8 cellular contexts compared by ENCODE assay signal in the genomic region with DNA sequence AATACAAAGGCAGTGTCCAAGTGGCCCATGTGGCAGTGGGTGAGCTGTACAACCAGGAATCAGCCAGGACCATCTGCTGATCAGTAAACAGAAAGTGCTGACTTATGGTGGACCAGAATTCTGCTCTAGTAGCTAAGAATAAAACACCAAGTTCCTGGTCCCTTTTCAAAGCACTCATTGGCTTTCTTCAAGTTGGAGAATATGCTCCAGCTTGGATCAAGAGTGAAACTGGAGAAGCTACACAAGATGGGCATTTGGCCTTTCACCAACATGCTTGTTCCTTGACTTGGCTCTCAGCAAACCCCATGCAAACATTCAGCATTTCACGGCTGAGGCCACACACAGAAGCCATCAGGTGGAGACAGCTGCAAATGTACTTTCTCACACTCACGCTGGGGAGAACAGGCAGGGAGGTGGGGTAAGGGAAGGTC. TPM values are rescaled to one million over a fixed set of nuclear protein-coding genes. Genes with fewer than 3 reads are reported as not detected.
A peak's percentile ranks its signal among the peaks of the same experiment; 100 is the strongest.
DNase-seq lines count a peak whose midpoint lies in the region; ATAC-seq and TF ChIP-seq lines count a peak whose summit lies in the region.

No MANE protein-coding gene starts in this region.

- intact Hi-C loops in ascending aorta (cut with DNase I): no loop called here

- H3K4me3 Mint-ChIP-seq in type B pancreatic cell: no peak overlapping the region

- H3K9me3 ChIP-seq in ascending aorta: no peaks in the 10 kb centered on the region

- H3K27me3 Mint-ChIP-seq in type B pancreatic cell: no peaks in the 10 kb centered on the region

- no peak for TF ChIP-seq CTCF in ascending aorta (IDR thresholded peaks at IDR 0.05)
- no peak for TF ChIP-seq CTCF in type B pancreatic cell (conservative IDR thresholded peaks at IDR 0.05)

- peaks cover 12% of the 10 kb centered on the region for H3K4me1 Mint-ChIP-seq in type B pancreatic cell (ENCODE audit: unreplicated experiment)

- ATAC-seq in GM18498 (IDR thresholded peaks at IDR 0.05; ENCODE audit: unreplicated experiment): peak; percentile 85

- no peaks in the 10 kb centered on the region for H3K36me3 ChIP-seq in ascending aorta

- H3K27me3 ChIP-seq in ascending aorta: no peaks in the 10 kb centered on the region

- H3K4me1 ChIP-seq in ascending aorta: peaks cover 0 to 2% of the 10 kb centered on the region in 2 donors

- H3K27ac ChIP-seq in ascending aorta: no peak overlapping the region

- peaks cover 11% of the 10 kb centered on the region for H3K9me3 Mint-ChIP-seq in type B pancreatic cell

- H3K27ac Mint-ChIP-seq in type B pancreatic cell: no peak overlapping the region

- H3K4me3 ChIP-seq in ascending aorta: no peak overlapping the region

- no peaks in the 10 kb centered on the region for H3K36me3 Mint-ChIP-seq in type B pancreatic cell

- DNase-seq in HCEC 1CT: peak; percentile 47
- DNase-seq in NCI-H446 (lab: John Stamatoyannopoulos, UW): peak; percentile 72 to 92
- peak; percentile 18 for DNase-seq in midbrain (lab: John Stamatoyannopoulos, UW)
- DNase-seq in activated gamma-delta T cell treated with Interleukin-2 at 50 U/mL for 16 hours: no peak
- no peak for DNase-seq in ascending aorta (ENCODE audit: low spot score in 2 of 2)
- no peak for DNase-seq in type B pancreatic cell (ENCODE audit: extremely low spot score, unreplicated experiment)
- DNase-seq in DMS153 (lab: John Stamatoyannopoulos, UW): no peak

RNA-seq across cellular contexts. Expression of a gene that starts 32.1 kb away (rescaled TPM):
- total RNA-seq in ascending aorta (22.6 TPM), type B pancreatic cell (ENCODE audit: low replicate concordance) (4.9 and 5.9 TPM in 2 replicates)

Comparison
In these comparisons a context has a peak if more than half of its experiments do, and no peak if none do; other contexts are left out.
1. DNase-seq: peak in HCEC 1CT (single experiment), NCI-H446 (2 of 2) and midbrain (single experiment); none in activated gamma-delta T cell treated with Interleukin-2 at 50 U/mL for 16 hours (single experiment), ascending aorta (0 of 2), type B pancreatic cell (single experiment) and DMS153 (single experiment).